Comparison of ENCODE assay signal across 14 cellular contexts in genomic region chr20:23356203-23356602, GRCh38. TPM values are rescaled to one million over a fixed set of nuclear protein-coding genes. Genes with fewer than 3 reads are reported as not detected.
DNase-seq lines count a peak whose midpoint lies in the region; ATAC-seq and TF ChIP-seq lines count a peak whose summit lies in the region.
"Had no signal": no experiment of that assay in that cellular context is flagged by ENCODE, and none has a peak within 500 bp of the region (broad histone marks: within the 10 kb centered on the region; RNA-seq: fewer than 3 reads in every experiment).

No MANE protein-coding gene starts in this region.

- peak overlapping the region; percentile 90 for H3K4me3 ChIP-seq in HUES48 (ENCODE audit: low read depth, low read length)
- no peak overlapping the region for H3K4me3 ChIP-seq in endodermal cell (ENCODE audit: low read length)
- H3K4me3 ChIP-seq in neural progenitor cell, result no peak overlapping the region
- H3K4me3 ChIP-seq: SK-N-MC, upper lobe of left lung had no signal

- H3K27ac ChIP-seq in HUES48 (ENCODE audit: low read depth, low read length) (no peak overlapping the region), endodermal cell (ENCODE audit: low read depth, low read length) (no peak overlapping the region), neural progenitor cell (no peak overlapping the region)
- H3K27ac ChIP-seq: SK-N-MC had no signal

- H4K20me1 ChIP-seq in neural progenitor cell (ENCODE audit: low read depth), result peaks cover 21% of the 10 kb centered on the region

- TF ChIP-seq CTCF in endodermal cell (conservative IDR thresholded peaks at IDR 0.05) (peak; percentile 58), neural progenitor cell (IDR thresholded peaks at IDR 0.05) (peak; percentile 13)
- no peak for TF ChIP-seq CTCF in activated CD8-positive, alpha-beta T cell treated with anti-CD3 and anti-CD28 coated beads for 36 hours (IDR thresholded peaks at IDR 0.05)

- peak overlapping the region; percentile 88 for H3K4me2 ChIP-seq in neural progenitor cell

- H3K36me3 ChIP-seq in HUES48 (ENCODE audit: control insufficient read depth, insufficient read depth, low read length), result peaks cover 23% of the 10 kb centered on the region
- peaks cover 26% of the 10 kb centered on the region for H3K36me3 ChIP-seq in endodermal cell (ENCODE audit: control insufficient read depth, insufficient read depth, low read length)
- no peaks in the 10 kb centered on the region for H3K36me3 ChIP-seq in neural progenitor cell

- intact Hi-C loops in activated CD8-positive, alpha-beta T cell treated with anti-CD3 and anti-CD28 coated beads for 36 hours (cut with micrococcal nuclease), result no loop called here

- H3K79me2 ChIP-seq in neural progenitor cell (ENCODE audit: low read depth), result peaks cover 33% of the 10 kb centered on the region

- H3K27me3 ChIP-seq in HUES48 (ENCODE audit: control insufficient read depth, insufficient read depth, low read length) (no peaks in the 10 kb centered on the region), endodermal cell (ENCODE audit: control insufficient read depth, insufficient read depth, low read length, poor library complexity, severe bottlenecking) (no peaks in the 10 kb centered on the region), neural progenitor cell (no peaks in the 10 kb centered on the region)
- H3K27me3 ChIP-seq: upper lobe of left lung had no signal

- CTCF ChIA-PET in activated CD8-positive, alpha-beta T cell treated with anti-CD3 and anti-CD28 coated beads for 36 hours (lab: Charles Lee), result interaction anchor here (1.0 kb wide), 1 partner anchor 65 kb away, joined by 3 read pairs; the partner anchor contains the start of gene NAPB
- CTCF ChIA-PET in HEK293T (lab: Yijun Ruan, JAX), result no interaction called here

- H3F3A ChIP-seq in neural progenitor cell (ENCODE audit: low read depth), result peaks cover 33% of the 10 kb centered on the region

- 89 to 90% methylated on average over 15 to 27 of the region's 27 CpGs for WGBS in endodermal cell (ENCODE audit: insufficient coverage in 1 of 2, insufficient read length in 1 of 2), 2 experiments

- H3K4me3 Mint-ChIP-seq in endodermal cell (peak overlapping the region; percentile 83), neural progenitor cell (no peak overlapping the region)
- no peak overlapping the region for H3K4me3 Mint-ChIP-seq in activated CD8-positive, alpha-beta T cell treated with anti-CD3 and anti-CD28 coated beads for 36 hours

- no peak for ATAC-seq in GM19452 (IDR thresholded peaks at IDR 0.05; ENCODE audit: unreplicated experiment)
- no peak for ATAC-seq in activated CD8-positive, alpha-beta T cell treated with anti-CD3 and anti-CD28 coated beads for 36 hours
- ATAC-seq: activated naive CD4-positive, alpha-beta T cell treated with anti-CD3 and anti-CD28 coated beads, Interleukin-2, amount 50 U/mL, for 72 hours had no signal

- DNase-seq in NCI-H82 (lab: John Stamatoyannopoulos, UW), result peak; percentile 73
- DNase-seq in NCI-H82 treated with DMSO at 0.1 percent for 48 hours (lab: John Stamatoyannopoulos, UW; ENCODE audit: unreplicated experiment), result no peak
- peak; percentile 85 for DNase-seq in endodermal cell
- DNase-seq in neural progenitor cell (ENCODE audit: low spot score), result peak; percentile 50
- DNase-seq in activated CD8-positive, alpha-beta T cell treated with anti-CD3 and anti-CD28 coated beads for 36 hours, result no peak
- no peak for DNase-seq in HEK293T (ENCODE audit: extremely low spot score)
- DNase-seq: kidney glomerular epithelial cell, NCI-H1105, retina had no signal

- no peak overlapping the region for H3K9ac ChIP-seq in HUES48 (ENCODE audit: low read depth, low read length)
- no peak overlapping the region for H3K9ac ChIP-seq in endodermal cell (ENCODE audit: extremely low read depth, low read length, poor library complexity, severe bottlenecking)
- H3K9ac ChIP-seq in neural progenitor cell, result no peak overlapping the region

- no peaks in the 10 kb centered on the region for H3K27me3 Mint-ChIP-seq in endodermal cell (ENCODE audit: insufficient read depth)
- H3K27me3 Mint-ChIP-seq in neural progenitor cell (ENCODE audit: insufficient read depth, low read depth), result peaks cover 7% of the 10 kb centered on the region
- H3K27me3 Mint-ChIP-seq in activated CD8-positive, alpha-beta T cell treated with anti-CD3 and anti-CD28 coated beads for 36 hours, result no peaks in the 10 kb centered on the region

- no peak overlapping the region for H2AFZ ChIP-seq in neural progenitor cell (replicated peaks)

- H3K4me1 Mint-ChIP-seq in endodermal cell, result peaks cover 23% of the 10 kb centered on the region
- peaks cover 22% of the 10 kb centered on the region for H3K4me1 Mint-ChIP-seq in neural progenitor cell
- H3K4me1 Mint-ChIP-seq in activated CD8-positive, alpha-beta T cell treated with anti-CD3 and anti-CD28 coated beads for 36 hours (ENCODE audit: low read depth), result peaks cover 41% of the 10 kb centered on the region

- H3K36me3 Mint-ChIP-seq in endodermal cell (ENCODE audit: low read depth) (peaks cover 12% of the 10 kb centered on the region), neural progenitor cell (peaks cover 3% of the 10 kb centered on the region)
- peaks cover 20% of the 10 kb centered on the region for H3K36me3 Mint-ChIP-seq in activated CD8-positive, alpha-beta T cell treated with anti-CD3 and anti-CD28 coated beads for 36 hours (ENCODE audit: low read depth)

- peaks cover 32% of the 10 kb centered on the region for H3K4me1 ChIP-seq in HUES48 (ENCODE audit: control insufficient read depth, insufficient read depth, low read length)
- H3K4me1 ChIP-seq in endodermal cell (ENCODE audit: control insufficient read depth, insufficient read depth, low read length), result peaks cover 10% of the 10 kb centered on the region
- H3K4me1 ChIP-seq in neural progenitor cell, result peaks cover 24% of the 10 kb centered on the region

- POLR2A ChIA-PET in activated CD8-positive, alpha-beta T cell treated with anti-CD3 and anti-CD28 coated beads for 36 hours (lab: Charles Lee), result interaction anchor here (0.9 kb wide), 1 partner anchor 11 kb away, joined by 3 read pairs; no protein-coding TSS in a partner anchor
- POLR2A ChIA-PET in HEK293T (lab: Yijun Ruan, JAX), result interaction anchor here (1.2 kb wide), 1 partner anchor 65 kb away, joined by 4 read pairs; the partner anchor contains the start of gene NAPB

- no peaks in the 10 kb centered on the region for H3K9me3 ChIP-seq in HUES48 (ENCODE audit: control insufficient read depth, insufficient read depth, low read length)
- no peaks in the 10 kb centered on the region for H3K9me3 ChIP-seq in endodermal cell (ENCODE audit: control insufficient read depth, low read length)
- H3K9me3 ChIP-seq in neural progenitor cell (ENCODE audit: low read depth), result no peaks in the 10 kb centered on the region
- H3K9me3 ChIP-seq: upper lobe of left lung had no signal

- H3K27ac Mint-ChIP-seq in endodermal cell (peak overlapping the region; percentile 61), neural progenitor cell (no peak overlapping the region)
- no peak overlapping the region for H3K27ac Mint-ChIP-seq in activated CD8-positive, alpha-beta T cell treated with anti-CD3 and anti-CD28 coated beads for 36 hours

- H3K9me3 Mint-ChIP-seq in endodermal cell, result no peaks in the 10 kb centered on the region
- H3K9me3 Mint-ChIP-seq in neural progenitor cell, result no peaks in the 10 kb centered on the region
- H3K9me3 Mint-ChIP-seq in activated CD8-positive, alpha-beta T cell treated with anti-CD3 and anti-CD28 coated beads for 36 hours, result no peaks in the 10 kb centered on the region
- H3K9me3 Mint-ChIP-seq: activated naive CD4-positive, alpha-beta T cell treated with anti-CD3 and anti-CD28 coated beads, Interleukin-2, amount 50 U/mL, for 72 hours had no signal

TF ChIP-seq in HEK293T, 16 proteins besides CTCF, POLR2A, EP300 and RAD21:
- no peak for TF ChIP-seq ARNT (IDR thresholded peaks at IDR 0.05)
- no peak for TF ChIP-seq ZNF384 (IDR thresholded peaks at IDR 0.05)
- TF ChIP-seq NFRKB (IDR thresholded peaks at IDR 0.05), result no peak
- no peak for TF ChIP-seq SP1 (IDR thresholded peaks at IDR 0.05)
- no peak for TF ChIP-seq L3MBTL2 (conservative IDR thresholded peaks at IDR 0.05)
- TF ChIP-seq ELF4 (IDR thresholded peaks at IDR 0.05), result no peak
- TF ChIP-seq TARDBP (IDR thresholded peaks at IDR 0.05), result no peak
- no peak for TF ChIP-seq FOXA1 (IDR thresholded peaks at IDR 0.05)
- no peak for TF ChIP-seq LEF1 (IDR thresholded peaks at IDR 0.05; ENCODE audit: borderline replicate concordance)

RNA-seq across cellular contexts. Expression of gene NXT1, which starts 5.6 kb away (rescaled TPM):
- total RNA-seq in endodermal cell (10 to 100 TPM; 16.8 to 19.5 TPM), neural progenitor cell (ENCODE audit: low replicate concordance) (14.6 and 32.4 TPM in 2 replicates)
- 29.7 TPM for polyA plus RNA-seq in endodermal cell (2013, experiment 1 of 2)
- 29.4 TPM for polyA plus RNA-seq in endodermal cell (2013, experiment 2 of 2)
- 10 to 100 TPM; 35.8 to 37.8 TPM for total RNA-seq in activated CD8-positive, alpha-beta T cell treated with anti-CD3 and anti-CD28 coated beads for 36 hours

RNA-seq across cellular contexts. Expression of gene GZF1, which starts 5.8 kb away (rescaled TPM):
- total RNA-seq in endodermal cell (10 to 100 TPM; 12.2 to 15.5 TPM), neural progenitor cell (ENCODE audit: low replicate concordance) (12.9 and 13.8 TPM in 2 replicates)
- 13.5 TPM for polyA plus RNA-seq in endodermal cell (2013, experiment 1 of 2)
- 10.4 TPM for polyA plus RNA-seq in endodermal cell (2013, experiment 2 of 2)
- 10 to 100 TPM; 11.8 to 13.7 TPM for total RNA-seq in activated CD8-positive, alpha-beta T cell treated with anti-CD3 and anti-CD28 coated beads for 36 hours

Comparison
In these comparisons a context has a peak if more than half of its experiments do, and no peak if none do; other contexts are left out.
1. DNase-seq: peak in NCI-H82 (single experiment), endodermal cell (single experiment) and neural progenitor cell (single experiment); none in NCI-H82 treated with DMSO at 0.1 percent for 48 hours (single experiment), activated CD8-positive, alpha-beta T cell treated with anti-CD3 and anti-CD28 coated beads for 36 hours (single experiment) and HEK293T (single experiment).